In genomic region chr10:63424576-63424975, GRCh38 we compare ENCODE assay signal across 26 cellular contexts.
"Had no signal": no experiment of that assay in that cellular context is flagged by ENCODE, and none has a peak within 500 bp of the region (broad histone marks: within the 10 kb centered on the region; RNA-seq: fewer than 3 reads in every experiment).

No MANE protein-coding gene starts in this region.

- DNase-seq: cortex of kidney; effector CD8-positive, alpha-beta T cell; effector memory CD8-positive, alpha-beta T cell; endodermal cell; erythroblast; esophagus squamous epithelium; foreskin fibroblast; foreskin melanocyte; gastrocnemius medialis; glutamatergic neuron; head of caudate nucleus; heart right ventricle; hippocampal formation; left cardiac atrium; left lung; left ventricle myocardium superior; lower lobe of right lung; mesenchymal stem cell; mucosa of descending colon; naive B cell; naive thymus-derived CD8-positive, alpha-beta T cell had no signal

- H3K9me3 ChIP-seq: esophagus squamous epithelium, gastrocnemius medialis, heart right ventricle, left lung, lower lobe of right lung, mucosa of descending colon had no signal

- FAIRE-seq: endometrium, islet of Langerhans, keratinocyte had no signal

- H3K27me3 ChIP-seq: esophagus squamous epithelium, gastrocnemius medialis, heart right ventricle, left lung had no signal

- H3K4me3 ChIP-seq: esophagus squamous epithelium, gastrocnemius medialis, heart right ventricle, left lung, lower lobe of right lung, mucosa of descending colon had no signal

- ATAC-seq: effector memory CD8-positive, alpha-beta T cell; esophagus mucosa; gastrocnemius medialis; heart right ventricle; left cardiac atrium; left lung; left ventricle myocardium superior; lower lobe of right lung; mucosa of descending colon; naive thymus-derived CD8-positive, alpha-beta T cell had no signal

- H3K36me3 ChIP-seq: gastrocnemius medialis, heart right ventricle, lower lobe of right lung had no signal

- H3K27ac ChIP-seq: epithelial cell of prostate, esophagus squamous epithelium, gastrocnemius medialis, heart right ventricle, left lung, lower lobe of right lung had no signal
